Comparison of ENCODE assay signal across 14 cellular contexts in genomic region chr14:67666733-67667132, GRCh38. TPM values are rescaled to one million over a fixed set of nuclear protein-coding genes. Genes with fewer than 3 reads are reported as not detected.
DNase-seq lines count a peak whose midpoint lies in the region; ATAC-seq, FAIRE-seq and TF ChIP-seq lines count a peak whose summit lies in the region.
"Had no signal": no experiment of that assay in that cellular context is flagged by ENCODE, and none has a peak within 500 bp of the region (broad histone marks: within the 10 kb centered on the region; RNA-seq: fewer than 3 reads in every experiment).

No MANE protein-coding gene starts in this region.

- H3K36me3 Mint-ChIP-seq in stimulated activated naive CD8-positive, alpha-beta T cell treated with anti-CD3 and anti-CD28 coated beads, Interleukin-15, Interleukin-2, amounts not matched to agents 100 ng/mL and 50 ng/mL, for 24 hours (ENCODE audit: low read depth) = peaks cover 5% of the 10 kb centered on the region
- H3K36me3 Mint-ChIP-seq in immature natural killer cell = no peaks in the 10 kb centered on the region

- no peaks in the 10 kb centered on the region for H3K9me3 ChIP-seq in SU-DHL-6 (ENCODE audit: insufficient read depth, low read length)

- H3K79me2 ChIP-seq in SU-DHL-6 (ENCODE audit: insufficient read depth, low read length) = peaks cover 93% of the 10 kb centered on the region

- no peaks in the 10 kb centered on the region for H3K9me3 Mint-ChIP-seq in stimulated activated naive CD8-positive, alpha-beta T cell treated with anti-CD3 and anti-CD28 coated beads, Interleukin-15, Interleukin-2, amounts not matched to agents 100 ng/mL and 50 ng/mL, for 24 hours
- no peaks in the 10 kb centered on the region for H3K9me3 Mint-ChIP-seq in immature natural killer cell
- H3K9me3 Mint-ChIP-seq: H9 had no signal

- no peaks in the 10 kb centered on the region for H3K9me2 ChIP-seq in SU-DHL-6 (replicated peaks; ENCODE audit: insufficient read depth, low read length)

- FAIRE-seq in urothelium cell line (lab: Jason Lieb, UNC) (peak; percentile 30), GM12892 (lab: Jason Lieb, UNC) (no peak)
- FAIRE-seq: islet of Langerhans had no signal

- no peak overlapping the region for H3K4me3 ChIP-seq in SU-DHL-6 (ENCODE audit: insufficient read depth, low read length, poor library complexity, severe bottlenecking)

- peak overlapping the region; percentile 67 for H3K27ac Mint-ChIP-seq in stimulated activated naive CD8-positive, alpha-beta T cell treated with anti-CD3 and anti-CD28 coated beads, Interleukin-15, Interleukin-2, amounts not matched to agents 100 ng/mL and 50 ng/mL, for 24 hours
- H3K27ac Mint-ChIP-seq in immature natural killer cell = peak overlapping the region; percentile 69 to 90 (median 86)

- peaks cover 60% of the 10 kb centered on the region for H3K4me1 Mint-ChIP-seq in stimulated activated naive CD8-positive, alpha-beta T cell treated with anti-CD3 and anti-CD28 coated beads, Interleukin-15, Interleukin-2, amounts not matched to agents 100 ng/mL and 50 ng/mL, for 24 hours (ENCODE audit: low read depth)
- peaks cover 76 to 78% of the 10 kb centered on the region in 2 donors for H3K4me1 Mint-ChIP-seq in immature natural killer cell

- no peak overlapping the region for H3K4me3 Mint-ChIP-seq in stimulated activated naive CD8-positive, alpha-beta T cell treated with anti-CD3 and anti-CD28 coated beads, Interleukin-15, Interleukin-2, amounts not matched to agents 100 ng/mL and 50 ng/mL, for 24 hours
- H3K4me3 Mint-ChIP-seq in immature natural killer cell = peak overlapping the region in 4 of 5 donors; percentile 24 to 64 (median 40)
- H3K4me3 Mint-ChIP-seq: H9 had no signal

- H3K36me3 ChIP-seq in SU-DHL-6 (ENCODE audit: low read length) = no peaks in the 10 kb centered on the region
- H3K36me3 ChIP-seq: brain microvascular endothelial cell had no signal

- TF ChIP-seq CTCF in SU-DHL-6 (IDR thresholded peaks at IDR 0.05; ENCODE audit: insufficient read depth, low read length, poor library complexity, severe bottlenecking) = no peak

- H3K27ac ChIP-seq in SU-DHL-6 (ENCODE audit: low read depth, low read length) = no peak overlapping the region
- H3K27ac ChIP-seq: brain microvascular endothelial cell, C4-2B had no signal

- H3F3A ChIP-seq in SU-DHL-6 (ENCODE audit: insufficient read depth) = 0 out of 2 replicates have a peak, but pooled peaks cover 3% of the 10 kb centered on the region

- no peak overlapping the region for H2AFZ ChIP-seq in SU-DHL-6 (ENCODE audit: low read depth, low read length, severe bottlenecking)

- no peaks in the 10 kb centered on the region for H4K20me1 ChIP-seq in SU-DHL-6 (ENCODE audit: low read depth, low read length)

- no peak for ATAC-seq in stimulated activated naive CD8-positive, alpha-beta T cell treated with anti-CD3 and anti-CD28 coated beads, Interleukin-15, Interleukin-2, amounts not matched to agents 100 U/mL and 50 U/mL, for 24 hours

- peak overlapping the region; percentile 3 for H3K4me2 ChIP-seq in SU-DHL-6 (ENCODE audit: low read depth, low read length, poor library complexity, severe bottlenecking)

- TF ChIP-seq POLR2A in GM12892 (IDR thresholded peaks at IDR 0.05; ENCODE audit: low read depth, low read length) = no peak

- H3K9ac ChIP-seq in SU-DHL-6 (ENCODE audit: low read length) = no peak overlapping the region

- DNase-seq in stimulated activated naive CD8-positive, alpha-beta T cell treated with anti-CD3 and anti-CD28 coated beads, Interleukin-15, Interleukin-2, amounts not matched to agents 100 U/mL and 50 U/mL, for 24 hours = no peak
- no peak for DNase-seq in immature natural killer cell
- DNase-seq in urothelium cell line (ENCODE audit: low spot score) = no peak
- no peak for DNase-seq in GM12892 (ENCODE audit: insufficient read length)
- no peak for DNase-seq in kidney tubule cell (ENCODE audit: low spot score)
- no peak for DNase-seq in D341Med (ENCODE audit: low spot score)
- DNase-seq: activated effector memory CD4-positive, alpha-beta T cell treated with Interleukin-2 at 50 U/mL for 16 hours; H9; stimulated activated CD4-positive, alpha-beta T cell treated with anti-CD3 and anti-CD28 coated beads, Interleukin-2, amount 100 ng/mL, for 48 hours had no signal

- H3K27me3 Mint-ChIP-seq in stimulated activated naive CD8-positive, alpha-beta T cell treated with anti-CD3 and anti-CD28 coated beads, Interleukin-15, Interleukin-2, amounts not matched to agents 100 ng/mL and 50 ng/mL, for 24 hours = no peaks in the 10 kb centered on the region
- H3K27me3 Mint-ChIP-seq in immature natural killer cell (ENCODE audit: low read depth in 3 of 3) = peaks cover 0 to 2% (median 0%) of the 10 kb centered on the region in 3 donors

- H3K27me3 ChIP-seq in SU-DHL-6 (ENCODE audit: low read length) = no peaks in the 10 kb centered on the region
- H3K27me3 ChIP-seq: brain microvascular endothelial cell had no signal

RNA-seq across cellular contexts. Expression of gene VTI1B, which starts 7.7 kb away (rescaled TPM):
- polyA plus RNA-seq in immature natural killer cell = 100 to 1,000 TPM in 2 of 3 donors, 10 to 100 TPM in 1; 75.0 to 118 (median 104) TPM
- 52.8 TPM for polyA plus RNA-seq in GM12892 (2012; ENCODE audit: missing spikeins)

RNA-seq across cellular contexts. Expression of gene RDH11, which starts 28.8 kb away (rescaled TPM):
- 100 to 1,000 TPM in 1 of 3 donors, 10 to 100 TPM in 2; 62.7 to 113 (median 76.1) TPM for polyA plus RNA-seq in immature natural killer cell
- polyA plus RNA-seq in GM12892 (2012; ENCODE audit: missing spikeins) = 45.1 TPM

RNA-seq across cellular contexts. Expression of gene RDH12, which starts 35.0 kb away (rescaled TPM):
- polyA plus RNA-seq in immature natural killer cell = under 1 TPM in 1 of 3 donors, not detected in 2; 0.17 TPM
- polyA plus RNA-seq in GM12892 (2012; ENCODE audit: missing spikeins) = not detected

RNA-seq across cellular contexts. Expression of gene ARG2, which starts 47.0 kb away (rescaled TPM):
- polyA plus RNA-seq in immature natural killer cell = 1 to 10 TPM in 2 of 3 donors, under 1 TPM in 1; 0.41 to 2.0 (median 1.8) TPM
- polyA plus RNA-seq in GM12892 (2012; ENCODE audit: missing spikeins) = 3.3 TPM
